14 cellular contexts compared by ENCODE assay signal in genomic region chr15:55268054-55268695, GRCh38. TPM values are rescaled to one million over a fixed set of nuclear protein-coding genes. Genes with fewer than 3 reads are reported as not detected.
DNase-seq lines count a peak whose midpoint lies in the region; ATAC-seq and TF ChIP-seq lines count a peak whose summit lies in the region.
"Had no signal": no experiment of that assay in that cellular context is flagged by ENCODE, and none has a peak within 500 bp of the region (broad histone marks: within the 10 kb centered on the region; RNA-seq: fewer than 3 reads in every experiment).

No MANE protein-coding gene starts in this region.

- intact Hi-C loops in activated CD4-positive, alpha-beta memory T cell treated with anti-CD3 and anti-CD28 coated beads for 36 hours (cut with micrococcal nuclease) = no loop called here
- intact Hi-C loops in transverse colon (cut with DNase I; ENCODE audit: low total_unique reads) = no loop called here

- no peaks in the 10 kb centered on the region for H3K27me3 ChIP-seq in hepatocyte
- no peaks in the 10 kb centered on the region for H3K27me3 ChIP-seq in transverse colon
- H3K27me3 ChIP-seq: cardiac muscle cell, thyroid gland had no signal

- no peaks in the 10 kb centered on the region for H3K27me3 Mint-ChIP-seq in activated CD8-positive, alpha-beta memory T cell treated with anti-CD3 and anti-CD28 coated beads, Interleukin-2, amount 10 ng/mL, durations not matched to agents 7 days and 5 days
- H3K27me3 Mint-ChIP-seq in activated CD4-positive, alpha-beta memory T cell treated with anti-CD3 and anti-CD28 coated beads for 36 hours = no peaks in the 10 kb centered on the region
- no peaks in the 10 kb centered on the region for H3K27me3 Mint-ChIP-seq in stimulated activated naive B cell treated with anti-CD40 and anti-IgM and Interleukin-4, amounts not matched to agents 10 μg/mL and 1 μg/mL and 100 μg/mL, for 72 hours
- no peaks in the 10 kb centered on the region for H3K27me3 Mint-ChIP-seq in nephron progenitor cell (ENCODE audit: low read depth, poor library complexity)

- peaks cover 59% of the 10 kb centered on the region for H3K36me3 Mint-ChIP-seq in activated CD8-positive, alpha-beta memory T cell treated with anti-CD3 and anti-CD28 coated beads, Interleukin-2, amount 10 ng/mL, durations not matched to agents 7 days and 5 days
- H3K36me3 Mint-ChIP-seq in activated CD4-positive, alpha-beta memory T cell treated with anti-CD3 and anti-CD28 coated beads for 36 hours = peaks cover 64% of the 10 kb centered on the region
- peaks cover 23 to 47% of the 10 kb centered on the region in 2 donors for H3K36me3 Mint-ChIP-seq in stimulated activated naive B cell treated with anti-CD40 and anti-IgM and Interleukin-4, amounts not matched to agents 10 μg/mL and 1 μg/mL and 100 μg/mL, for 72 hours
- H3K36me3 Mint-ChIP-seq in nephron progenitor cell (ENCODE audit: low read depth) = peaks cover 6% of the 10 kb centered on the region

- H3K9me3 ChIP-seq in hepatocyte (ENCODE audit: low read depth) (no peaks in the 10 kb centered on the region), transverse colon (no peaks in the 10 kb centered on the region)
- H3K9me3 ChIP-seq: thyroid gland had no signal

- H3K4me1 ChIP-seq in hepatocyte (ENCODE audit: insufficient read depth) (peaks cover 7% of the 10 kb centered on the region), transverse colon (peaks cover 0 to 3% (median 0%) of the 10 kb centered on the region in 4 donors)

- H3K27ac Mint-ChIP-seq in activated CD8-positive, alpha-beta memory T cell treated with anti-CD3 and anti-CD28 coated beads, Interleukin-2, amount 10 ng/mL, durations not matched to agents 7 days and 5 days = peak overlapping the region; percentile 98
- H3K27ac Mint-ChIP-seq in activated CD4-positive, alpha-beta memory T cell treated with anti-CD3 and anti-CD28 coated beads for 36 hours = peak overlapping the region; percentile 90
- peak overlapping the region; percentile 92 for H3K27ac Mint-ChIP-seq in stimulated activated naive B cell treated with anti-CD40 and anti-IgM and Interleukin-4, amounts not matched to agents 10 μg/mL and 1 μg/mL and 100 μg/mL, for 72 hours
- H3K27ac Mint-ChIP-seq in nephron progenitor cell = no peak overlapping the region

- TF ChIP-seq CTCF in hepatocyte (IDR thresholded peaks at IDR 0.05; ENCODE audit: poor library complexity) (no peak), nephron progenitor cell (IDR thresholded peaks at IDR 0.05) (no peak), transverse colon (IDR thresholded peaks at IDR 0.05) (no peak)

- H4K20me1 ChIP-seq in hepatocyte (ENCODE audit: insufficient read depth, poor library complexity, severe bottlenecking) = no peaks in the 10 kb centered on the region

- no peaks in the 10 kb centered on the region for H3K9me3 Mint-ChIP-seq in activated CD8-positive, alpha-beta memory T cell treated with anti-CD3 and anti-CD28 coated beads, Interleukin-2, amount 10 ng/mL, durations not matched to agents 7 days and 5 days (ENCODE audit: low read depth)
- H3K9me3 Mint-ChIP-seq in activated CD4-positive, alpha-beta memory T cell treated with anti-CD3 and anti-CD28 coated beads for 36 hours = no peaks in the 10 kb centered on the region
- H3K9me3 Mint-ChIP-seq in stimulated activated naive B cell treated with anti-CD40 and anti-IgM and Interleukin-4, amounts not matched to agents 10 μg/mL and 1 μg/mL and 100 μg/mL, for 72 hours = no peaks in the 10 kb centered on the region
- H3K9me3 Mint-ChIP-seq in nephron progenitor cell = peaks cover 6% of the 10 kb centered on the region
- H3K9me3 Mint-ChIP-seq: neural crest cell had no signal

- no peaks in the 10 kb centered on the region for H3K9me2 ChIP-seq in hepatocyte (replicated peaks; ENCODE audit: insufficient read depth)

- peaks cover 89% of the 10 kb centered on the region for H3K4me1 Mint-ChIP-seq in activated CD8-positive, alpha-beta memory T cell treated with anti-CD3 and anti-CD28 coated beads, Interleukin-2, amount 10 ng/mL, durations not matched to agents 7 days and 5 days
- peaks cover 77% of the 10 kb centered on the region for H3K4me1 Mint-ChIP-seq in activated CD4-positive, alpha-beta memory T cell treated with anti-CD3 and anti-CD28 coated beads for 36 hours (ENCODE audit: low read depth)
- H3K4me1 Mint-ChIP-seq in stimulated activated naive B cell treated with anti-CD40 and anti-IgM and Interleukin-4, amounts not matched to agents 10 μg/mL and 1 μg/mL and 100 μg/mL, for 72 hours = peaks cover 22 to 53% of the 10 kb centered on the region in 2 donors
- peaks cover 50% of the 10 kb centered on the region for H3K4me1 Mint-ChIP-seq in nephron progenitor cell

- in situ Hi-C loops in transverse colon (cut with MboI; ENCODE audit: low pct_ligation_motif_present in 1 of 4, low pct_unique_long_range_greater_than_20kb in 1 of 4, low sequenced_read_pairs in 3 of 4) = no loop called here

- no peak for DNase-seq in activated CD8-positive, alpha-beta memory T cell treated with anti-CD3 and anti-CD28 coated beads, Interleukin-2, amount 10 ng/mL, durations not matched to agents 7 days and 5 days
- no peak for DNase-seq in activated CD8-positive, alpha-beta memory T cell treated with anti-CD3 and anti-CD28 coated beads, Interleukin-2, amount 50 U/mL, for 48 hours
- no peak for DNase-seq in activated CD4-positive, alpha-beta memory T cell treated with anti-CD3 and anti-CD28 coated beads for 36 hours
- DNase-seq in hepatocyte (ENCODE audit: low spot score) (no peak), nephron progenitor cell (no peak), NCI-H1092 treated with DMSO at 0.1 percent for 48 hours (lab: John Stamatoyannopoulos, UW) (no peak), transverse colon (no peak)
- DNase-seq in stimulated activated naive B cell treated with anti-CD40 and anti-IgM and Interleukin-4, amounts not matched to agents 10 μg/mL and 1 μg/mL and 100 μg/mL, for 72 hours = no peak
- DNase-seq: DMS79, glutamatergic neuron had no signal

- peak overlapping the region; percentile 62 for H3K4me2 ChIP-seq in hepatocyte

- ATAC-seq in activated CD8-positive, alpha-beta memory T cell treated with anti-CD3 and anti-CD28 coated beads, Interleukin-2, amount 10 ng/mL, durations not matched to agents 7 days and 5 days = no peak
- ATAC-seq in stimulated activated naive B cell treated with anti-CD40 and anti-IgM and Interleukin-4, amounts not matched to agents 10 μg/mL and 1 μg/mL and 100 μg/mL, for 72 hours (replicated peaks) = no peak

- TF ChIP-seq EP300 in transverse colon (IDR thresholded peaks at IDR 0.05; ENCODE audit: low read depth) = no peak

- H2AFZ ChIP-seq in hepatocyte = no peak overlapping the region

- peak overlapping the region; percentile 81 for H3K27ac ChIP-seq in hepatocyte
- H3K27ac ChIP-seq in transverse colon = peak overlapping the region in 2 of 4 donors; percentile 21 to 61
- H3K27ac ChIP-seq: cardiac muscle cell, VCaP had no signal

- H3K4me3 Mint-ChIP-seq in activated CD8-positive, alpha-beta memory T cell treated with anti-CD3 and anti-CD28 coated beads, Interleukin-2, amount 10 ng/mL, durations not matched to agents 7 days and 5 days = peak overlapping the region; percentile 73
- peak overlapping the region; percentile 62 for H3K4me3 Mint-ChIP-seq in activated CD4-positive, alpha-beta memory T cell treated with anti-CD3 and anti-CD28 coated beads for 36 hours
- H3K4me3 Mint-ChIP-seq in stimulated activated naive B cell treated with anti-CD40 and anti-IgM and Interleukin-4, amounts not matched to agents 10 μg/mL and 1 μg/mL and 100 μg/mL, for 72 hours = peak overlapping the region; percentile 74 to 81
- H3K4me3 Mint-ChIP-seq in nephron progenitor cell = no peak overlapping the region
- H3K4me3 Mint-ChIP-seq: neural crest cell had no signal

- 94% methylated on average over 2 of the region's 2 CpGs for WGBS in hepatocyte (ENCODE audit: low lambda C conversion rate, missing lambda C conversion rate)
- 97% methylated on average over 2 of the region's 2 CpGs; no CpG with 5 or more reads in 1 of the 2 donors for WGBS in transverse colon (ENCODE audit: low coverage in 1 of 2), 2 donors

- no peak for TF ChIP-seq POLR2A in transverse colon (IDR thresholded peaks at IDR 0.05)

- H3K36me3 ChIP-seq in hepatocyte (replicated peaks; ENCODE audit: insufficient read depth, low read depth) = no peaks in the 10 kb centered on the region
- H3K36me3 ChIP-seq in transverse colon = no peaks in the 10 kb centered on the region
- H3K36me3 ChIP-seq: cardiac muscle cell, thyroid gland had no signal

- POLR2A ChIA-PET in activated CD4-positive, alpha-beta memory T cell treated with anti-CD3 and anti-CD28 coated beads for 36 hours (lab: Charles Lee) = interaction anchor here (0.5 to 2.2 kb wide), 9 partner anchors 9 to 462 kb away, joined by 3 to 15 read pairs (median 3); no protein-coding TSS in a partner anchor

- H3K79me2 ChIP-seq in hepatocyte = peaks cover 35% of the 10 kb centered on the region

- no peak overlapping the region for H3K4me3 ChIP-seq in hepatocyte
- no peak overlapping the region for H3K4me3 ChIP-seq in transverse colon
- H3K4me3 ChIP-seq: cardiac muscle cell, thyroid gland had no signal

- CTCF ChIA-PET in activated CD8-positive, alpha-beta memory T cell treated with anti-CD3 and anti-CD28 coated beads, Interleukin-2, amount 10 ng/mL, durations not matched to agents 7 days and 5 days (lab: Charles Lee) = interaction anchor here (1.1 to 3.4 kb wide), 11 partner anchors 8 to 50 kb away, joined by 3 to 16 read pairs (median 10); no protein-coding TSS in a partner anchor
- CTCF ChIA-PET in activated CD4-positive, alpha-beta memory T cell treated with anti-CD3 and anti-CD28 coated beads for 36 hours (lab: Charles Lee) = interaction anchor here (0.7 to 2.0 kb wide), 5 partner anchors 8 to 71 kb away, joined by 3 to 5 read pairs (median 3); partner anchors contain the start of gene RSL24D1

RNA-seq across cellular contexts. Expression of gene RAB27A, which starts 21.4 kb away (rescaled TPM):
- total RNA-seq in activated CD8-positive, alpha-beta memory T cell treated with anti-CD3 and anti-CD28 coated beads, Interleukin-2, amount 10 ng/mL, durations not matched to agents 7 days and 5 days = 100 to 1,000 TPM; 136 to 149 TPM
- 100 to 1,000 TPM; 216 to 217 TPM for total RNA-seq in activated CD4-positive, alpha-beta memory T cell treated with anti-CD3 and anti-CD28 coated beads for 36 hours
- total RNA-seq in hepatocyte (13.1 and 16.6 TPM in 2 replicates), transverse colon (10 to 100 TPM in 3 of 4 donors, 1 to 10 TPM in 1; 9.4 to 65.7 (median 24.1) TPM)
- polyA plus RNA-seq in hepatocyte = 10.5 and 15.9 TPM in 2 replicates

RNA-seq across cellular contexts. Expression of gene PIGBOS1, which starts 50.7 kb away (rescaled TPM):
- total RNA-seq in activated CD8-positive, alpha-beta memory T cell treated with anti-CD3 and anti-CD28 coated beads, Interleukin-2, amount 10 ng/mL, durations not matched to agents 7 days and 5 days = 10 to 100 TPM; 13.2 to 14.3 TPM
- total RNA-seq in activated CD4-positive, alpha-beta memory T cell treated with anti-CD3 and anti-CD28 coated beads for 36 hours = 10 to 100 TPM; 10.5 to 11.1 TPM
- 32.8 and 35.0 TPM in 2 replicates for total RNA-seq in hepatocyte
- 21.7 and 24.8 TPM in 2 replicates for polyA plus RNA-seq in hepatocyte
- 10 to 100 TPM in 2 of 4 donors, not detected in 2; 14.2 to 14.8 TPM for total RNA-seq in transverse colon

RNA-seq across cellular contexts. Expression of gene PIGB, which starts 50.8 kb away (rescaled TPM):
- total RNA-seq in activated CD8-positive, alpha-beta memory T cell treated with anti-CD3 and anti-CD28 coated beads, Interleukin-2, amount 10 ng/mL, durations not matched to agents 7 days and 5 days = 10 to 100 TPM; 29.8 to 31.2 TPM
- total RNA-seq in activated CD4-positive, alpha-beta memory T cell treated with anti-CD3 and anti-CD28 coated beads for 36 hours = 10 to 100 TPM; 18.0 to 18.9 TPM
- total RNA-seq in hepatocyte = 9.0 and 12.1 TPM in 2 replicates
- 13.5 and 16.9 TPM in 2 replicates for polyA plus RNA-seq in hepatocyte
- 10 to 100 TPM in 3 of 4 donors, under 1 TPM in 1; 0.60 to 15.3 (median 14.5) TPM for total RNA-seq in transverse colon
